ENCODE assay signal across 29 cellular contexts in genomic region chr7:71272509-71273214, GRCh38.
DNase-seq lines count a peak whose midpoint lies in the region; ATAC-seq, FAIRE-seq and TF ChIP-seq lines count a peak whose summit lies in the region.
"Had no signal": no experiment of that assay in that cellular context is flagged by ENCODE, and none has a peak within 500 bp of the region (broad histone marks: within the 10 kb centered on the region; RNA-seq: fewer than 3 reads in every experiment).

No MANE protein-coding gene starts in this region.

- POLR2A ChIA-PET in WTC11 (lab: Charles Lee): no interaction called here

- H3K4me1 Mint-ChIP-seq in WTC11 (peaks cover 45% of the 10 kb centered on the region), progenitor cell of endocrine pancreas (ENCODE audit: low read depth) (peaks cover 20% of the 10 kb centered on the region)
- H3K4me1 Mint-ChIP-seq: activated CD4-positive, alpha-beta memory T cell treated with anti-CD3 and anti-CD28 coated beads, Interleukin-2, amount 10 ng/mL, durations not matched to agents 7 days and 5 days; activated naive CD4-positive, alpha-beta T cell treated with anti-CD3 and anti-CD28 coated beads, Interleukin-2, amount 50 U/mL, for 24 hours; CD8-positive, alpha-beta memory T cell had no signal

- CTCF ChIA-PET in WTC11 (lab: Charles Lee): no interaction called here

- H3K9ac ChIP-seq in kidney (ENCODE audit: low read length in 2 of 2): no peak overlapping the region

- TF ChIP-seq POLR2A in esophagus muscularis mucosa (IDR thresholded peaks at IDR 0.05; ENCODE audit: low read depth) (no peak), prostate gland (IDR thresholded peaks at IDR 0.05) (no peak)

- TF ChIP-seq EP300 in esophagus muscularis mucosa (IDR thresholded peaks at IDR 0.05): no peak

- ATAC-seq in WTC11 (no peak), HG03095 (IDR thresholded peaks at IDR 0.05; ENCODE audit: unreplicated experiment) (no peak)

- TF ChIP-seq CTCF in WTC11 (IDR thresholded peaks at IDR 0.05) (no peak), esophagus muscularis mucosa (IDR thresholded peaks at IDR 0.05) (peak in 1 of 3 experiments; percentile 4), prostate gland (IDR thresholded peaks at IDR 0.05) (no peak), progenitor cell of endocrine pancreas (IDR thresholded peaks at IDR 0.05; ENCODE audit: unreplicated experiment) (no peak), kidney (IDR thresholded peaks at IDR 0.05; ENCODE audit: borderline replicate concordance, extremely low read depth, insufficient read depth) (no peak), D721Med (IDR thresholded peaks at IDR 0.05; ENCODE audit: insufficient read depth, missing control alignments) (no peak)

- DNase-seq in G401 (ENCODE audit: low spot score): peak; percentile 90
- no peak for DNase-seq in WTC11 (ENCODE audit: low spot score)
- no peak for DNase-seq in esophagus muscularis mucosa (ENCODE audit: extremely low spot score)
- DNase-seq in prostate gland (ENCODE audit: low spot score): no peak
- no peak for DNase-seq in progenitor cell of endocrine pancreas (ENCODE audit: low spot score, unreplicated experiment)
- DNase-seq in kidney: no peak
- DNase-seq in D721Med (ENCODE audit: insufficient read length, low spot score): no peak
- DNase-seq: activated CD4-positive, alpha-beta memory T cell treated with anti-CD3 and anti-CD28 coated beads, Interleukin-2, amount 10 ng/mL, durations not matched to agents 7 days and 5 days; activated CD4-positive, alpha-beta T cell treated with anti-CD3 and anti-CD28 coated beads for 1 hour; anterior cingulate cortex; BE2C; CD8-positive, alpha-beta memory T cell; DMS53; glutamatergic neuron; H7; NCI-H187 treated with DMSO at 0.1 percent for 48 hours; NCI-H526 treated with DMSO at 0.1 percent for 48 hours; stimulated activated CD8-positive, alpha-beta memory T cell treated with anti-CD3 and anti-CD28 coated beads, Interleukin-4, amount 100 ng/mL, for 48 hours; stomach had no signal

- 42% methylated on average over 4 of the region's 4 CpGs for WGBS in esophagus muscularis mucosa
- WGBS in prostate gland: 26% methylated on average over 4 of the region's 4 CpGs

- H3K27me3 ChIP-seq in esophagus muscularis mucosa (no peaks in the 10 kb centered on the region), prostate gland (replicated peaks; ENCODE audit: insufficient read depth) (no peaks in the 10 kb centered on the region)
- H3K27me3 ChIP-seq: BE2C, dorsolateral prefrontal cortex, SJSA1, stomach had no signal

- H3K4me3 Mint-ChIP-seq in WTC11: no peak overlapping the region
- H3K4me3 Mint-ChIP-seq in progenitor cell of endocrine pancreas (ENCODE audit: low read depth): no peak overlapping the region
- H3K4me3 Mint-ChIP-seq: activated CD4-positive, alpha-beta memory T cell treated with anti-CD3 and anti-CD28 coated beads, Interleukin-2, amount 10 ng/mL, durations not matched to agents 7 days and 5 days; activated naive CD4-positive, alpha-beta T cell treated with anti-CD3 and anti-CD28 coated beads, Interleukin-2, amount 50 U/mL, for 24 hours; CD8-positive, alpha-beta memory T cell; T-helper 1 cell treated with Interleukin-12 subunit alpha and Interleukin-12 subunit beta and Interleukin-4 antibody, amounts not matched to agents 30 μg/mL and 1 μg/mL, for 36 hours; type B pancreatic cell had no signal

- H3K36me3 ChIP-seq in esophagus muscularis mucosa (no peaks in the 10 kb centered on the region), prostate gland (no peaks in the 10 kb centered on the region), kidney (ENCODE audit: control insufficient read depth in 1 of 2, insufficient read depth in 2 of 2, low read length in 2 of 2) (no peaks in the 10 kb centered on the region)
- H3K36me3 ChIP-seq: BE2C, SJSA1, stomach had no signal

- H3K27ac ChIP-seq in esophagus muscularis mucosa (replicated peaks in 1 of 4) (peak overlapping the region; percentile 75 to 83 (median 80)), prostate gland (peak overlapping the region; percentile 33 to 48), kidney (ENCODE audit: low read depth in 2 of 2, low read length in 2 of 2) (no peak overlapping the region)
- H3K27ac ChIP-seq: SJSA1 had no signal

- H3K4me1 ChIP-seq in esophagus muscularis mucosa (peaks cover 25 to 77% (median 59%) of the 10 kb centered on the region in 4 donors), prostate gland (replicated peaks) (peaks cover 4% of the 10 kb centered on the region), kidney (ENCODE audit: control insufficient read depth in 1 of 2, insufficient read depth in 1 of 2, low read depth in 1 of 2, low read length in 2 of 2) (no peaks in the 10 kb centered on the region)
- H3K4me1 ChIP-seq: BE2C, SJSA1 had no signal

- H3K36me3 Mint-ChIP-seq in WTC11 (peaks cover 15% of the 10 kb centered on the region; the same call in 1 of the 2 replicates), progenitor cell of endocrine pancreas (ENCODE audit: insufficient read depth) (no peaks in the 10 kb centered on the region)
- H3K36me3 Mint-ChIP-seq: activated naive CD4-positive, alpha-beta T cell treated with anti-CD3 and anti-CD28 coated beads, Interleukin-2, amount 50 U/mL, for 24 hours; CD8-positive, alpha-beta memory T cell had no signal

- H3K27me3 Mint-ChIP-seq in WTC11 (ENCODE audit: low read depth) (no peaks in the 10 kb centered on the region), progenitor cell of endocrine pancreas (no peaks in the 10 kb centered on the region)
- H3K27me3 Mint-ChIP-seq: activated CD4-positive, alpha-beta memory T cell treated with anti-CD3 and anti-CD28 coated beads, Interleukin-2, amount 10 ng/mL, durations not matched to agents 7 days and 5 days; activated naive CD4-positive, alpha-beta T cell treated with anti-CD3 and anti-CD28 coated beads, Interleukin-2, amount 50 U/mL, for 24 hours had no signal

- no peak for FAIRE-seq in kidney (lab: Jason Lieb, UNC)
- no peak for FAIRE-seq in D721Med (lab: Jason Lieb, UNC)
- FAIRE-seq: G401.6, RCC 7860, TTC549 had no signal

- in situ Hi-C loops in G401 (cut with HindIII; ENCODE audit: low sequenced_read_pairs): no loop called here

- peak overlapping the region; percentile 53; the same call in 1 of the 2 replicates for H3K27ac Mint-ChIP-seq in WTC11
- no peak overlapping the region for H3K27ac Mint-ChIP-seq in progenitor cell of endocrine pancreas
- H3K27ac Mint-ChIP-seq: activated CD4-positive, alpha-beta memory T cell treated with anti-CD3 and anti-CD28 coated beads, Interleukin-2, amount 10 ng/mL, durations not matched to agents 7 days and 5 days; activated naive CD4-positive, alpha-beta T cell treated with anti-CD3 and anti-CD28 coated beads, Interleukin-2, amount 50 U/mL, for 24 hours; activated T-helper 2 cell treated with anti-CD3 and anti-CD28 coated beads, Interferon-gamma antibody, Interleukin-2, Interleukin-4, amounts not matched to agents 10 μg/mL and 5 μg/mL and 100 μg/mL, durations not matched to agents 14 hours and 24 hours and 36 hours; T-helper 1 cell treated with Interleukin-12 subunit alpha and Interleukin-12 subunit beta and Interleukin-4 antibody, amounts not matched to agents 30 μg/mL and 1 μg/mL, for 36 hours had no signal

- intact Hi-C loops in esophagus muscularis mucosa (cut with DNase I): no loop called here
- intact Hi-C loops in prostate gland (cut with DNase I): loop anchor here (2.0 kb wide), 1 partner anchor 34 kb away; no protein-coding TSS in a partner anchor
- intact Hi-C loops in kidney (cut with DNase I): no loop called here

- H3K4me3 ChIP-seq in esophagus muscularis mucosa (no peak overlapping the region), prostate gland (no peak overlapping the region), kidney (ENCODE audit: low read length in 2 of 2) (no peak overlapping the region)
- H3K4me3 ChIP-seq: dorsolateral prefrontal cortex, SJSA1, stomach had no signal

- H3K9me3 Mint-ChIP-seq in WTC11 (peaks cover 9% of the 10 kb centered on the region), progenitor cell of endocrine pancreas (ENCODE audit: low read depth) (no peaks in the 10 kb centered on the region)
- H3K9me3 Mint-ChIP-seq: type B pancreatic cell had no signal

- H3K9me3 ChIP-seq in esophagus muscularis mucosa (no peaks in the 10 kb centered on the region), prostate gland (no peaks in the 10 kb centered on the region), kidney (ENCODE audit: control insufficient read depth in 1 of 2, low read length in 2 of 2) (peaks cover 0 to 3% of the 10 kb centered on the region in 2 donors)
- H3K9me3 ChIP-seq: BE2C, SJSA1 had no signal

TF ChIP-seq in WTC11, 78 proteins besides CTCF, POLR2A, EP300 and RAD21:
- TF ChIP-seq NR3C1 (CRISPR knock-in tag; conservative IDR thresholded peaks at IDR 0.05; ENCODE audit: low read depth) (no peak), ZNF423 (CRISPR knock-in tag; IDR thresholded peaks at IDR 0.05) (no peak), NR2C2 (CRISPR knock-in tag; IDR thresholded peaks at IDR 0.05) (no peak), NFATC4 (CRISPR knock-in tag; IDR thresholded peaks at IDR 0.05) (no peak)
TF ChIP-seq in WTC11: peak in this region for 0.

Comparison
In these comparisons a context has a peak if more than half of its experiments do, and no peak if none do; other contexts are left out.
1. H3K27ac ChIP-seq: peak in esophagus muscularis mucosa (4 of 4) and prostate gland (2 of 2); none in kidney (0 of 2).